In the genomic region with DNA sequence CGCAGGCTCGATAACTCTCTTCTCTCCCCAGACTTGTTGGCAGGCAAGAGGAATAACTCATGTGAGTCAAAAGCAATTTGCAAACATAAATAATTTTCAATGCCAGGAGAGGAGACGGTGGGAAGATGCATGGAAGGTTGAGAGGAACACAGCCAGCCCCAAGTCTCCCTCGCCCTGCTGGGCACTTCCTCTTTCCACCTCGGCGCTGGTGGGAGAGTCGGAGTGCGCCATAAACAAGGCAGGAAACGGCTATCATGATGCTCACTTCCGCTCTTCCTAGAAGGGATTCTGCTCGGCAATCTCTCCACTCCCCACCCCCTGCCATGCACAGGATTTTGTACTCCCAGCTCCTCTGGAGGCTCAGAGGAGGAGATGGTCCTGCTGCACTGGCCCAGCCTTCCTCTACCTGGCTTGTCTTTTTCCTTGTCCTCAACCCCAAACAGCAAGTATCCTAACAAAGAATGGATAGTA, we compare ENCODE assay signal across 16 cellular contexts. TPM values are rescaled to one million over a fixed set of nuclear protein-coding genes. Genes with fewer than 3 reads are reported as not detected.
A peak's percentile ranks its signal among the peaks of the same experiment; 100 is the strongest.
DNase-seq lines count a peak whose midpoint lies in the region; ATAC-seq and TF ChIP-seq lines count a peak whose summit lies in the region.
"Had no signal": no experiment of that assay in that cellular context is flagged by ENCODE, and none has a peak within 500 bp of the region (broad histone marks: within the 10 kb centered on the region; RNA-seq: fewer than 3 reads in every experiment).

No MANE protein-coding gene starts in this region.

- no peak overlapping the region for H2BK20ac ChIP-seq in IMR-90 (ENCODE audit: low read depth, low read length)

- peak overlapping the region; percentile 89 for H3K14ac ChIP-seq in IMR-90 (replicated peaks; ENCODE audit: low read depth, low read length)

- peak overlapping the region; percentile 17 to 83; a peak in 3 of 4 replicates for H4K8ac ChIP-seq in IMR-90 (ENCODE audit: low read depth in 2 of 2, low read length in 2 of 2)

- H2BK15ac ChIP-seq in IMR-90 (ENCODE audit: low read depth, low read length), result no peak overlapping the region; the same call in 2 of the 3 replicates

- no peak overlapping the region for H4K91ac ChIP-seq in IMR-90 (ENCODE audit: insufficient read depth, low read depth, low read length)

- CTCF ChIA-PET in IMR-90 (lab: Yijun Ruan, JAX), result interaction anchor here (1.0 kb wide), 1 partner anchor 9 kb away, joined by 3 read pairs; no protein-coding TSS in a partner anchor

- H3K79me1 ChIP-seq in IMR-90 (ENCODE audit: low read depth in 1 of 2, low read length in 2 of 2), result peaks cover 0 to 5% of the 10 kb centered on the region in 2 experiments; a peak in 1 of 4 replicates

- H4K20me1 ChIP-seq in BLaER1 (peaks cover 28% of the 10 kb centered on the region), IMR-90 (ENCODE audit: insufficient read depth, low read length) (peaks cover 2% of the 10 kb centered on the region; the same call in 1 of the 2 replicates)

- TF ChIP-seq POLR2A in IMR-90 (IDR thresholded peaks at IDR 0.05; ENCODE audit: low read depth, low read length), result no peak

- no peak overlapping the region for H2AK9ac ChIP-seq in IMR-90 (replicated peaks; ENCODE audit: low read depth, low read length, poor library complexity)

- H3K4me2 ChIP-seq in BLaER1, result peak overlapping the region; percentile 46
- peak overlapping the region; percentile 4 for H3K4me2 ChIP-seq in IMR-90 (ENCODE audit: low read depth, low read length)

- DNase-seq in IMR-90, result peak; percentile 40
- peak; percentile 82 for DNase-seq in UCSD-AML1 (lab: John Stamatoyannopoulos, UW; ENCODE audit: unreplicated experiment)
- DNase-seq in lower lobe of right lung, result peak; percentile 64
- no peak for DNase-seq in NK-92 treated with Interleukin-12 subunit alpha and Interleukin-12 subunit beta, amount 100 ng/mL, for 24 hours (lab: John Stamatoyannopoulos, UW)
- no peak for DNase-seq in DMS153 treated with DMSO at 0.1 percent for 48 hours (lab: John Stamatoyannopoulos, UW; ENCODE audit: unreplicated experiment)
- DNase-seq: activated effector memory CD4-positive, alpha-beta T cell treated with Interleukin-2 at 50 U/mL for 16 hours; endodermal cell; H7; immature natural killer cell; NCI-H2227 treated with DMSO at 0.1 percent for 48 hours; T-cell had no signal

- H3K9me3 ChIP-seq in BLaER1 (no peaks in the 10 kb centered on the region), IMR-90 (ENCODE audit: control insufficient read depth, insufficient read depth, low read length) (no peaks in the 10 kb centered on the region), lower lobe of right lung (no peaks in the 10 kb centered on the region)
- H3K9me3 ChIP-seq: gastroesophageal sphincter had no signal

- WGBS in IMR-90 (ENCODE audit: extremely low coverage in 2 of 2, insufficient read length in 1 of 2), 2 experiments, result no CpG with 5 or more reads among the region's 11 CpGs

- H3K4ac ChIP-seq in IMR-90 (ENCODE audit: low read depth, low read length), result peak overlapping the region; percentile 67

- H3K9me1 ChIP-seq in IMR-90 (ENCODE audit: insufficient read depth, low read length), result peaks cover 16% of the 10 kb centered on the region

- TF ChIP-seq CTCF in IMR-90 (conservative IDR thresholded peaks at IDR 0.05; ENCODE audit: low read depth, low read length) (no peak), lower lobe of right lung (IDR thresholded peaks at IDR 0.05) (no peak)

- 0 out of 2 replicates have a peak overlapping the region, but pooled peaks have one; percentile 44 for H2BK120ac ChIP-seq in IMR-90 (ENCODE audit: low read depth, low read length)

- H3K4me1 ChIP-seq in BLaER1 (peaks cover 48% of the 10 kb centered on the region), IMR-90 (ENCODE audit: control insufficient read depth, insufficient read depth, low read length) (peaks cover 5% of the 10 kb centered on the region; the same call in 1 of the 2 replicates), lower lobe of right lung (peaks cover 37% of the 10 kb centered on the region)

- TF ChIP-seq RAD21 in IMR-90 (IDR thresholded peaks at IDR 0.05; ENCODE audit: low read length), result no peak

- H3K56ac ChIP-seq in IMR-90 (ENCODE audit: extremely low read depth, insufficient read depth, low read length), result no peak overlapping the region

- BruUV-seq in IMR-90 (replicated peaks; lab: Mats Ljungman, UMichigan), result no TSS peak

- H3K27me3 ChIP-seq in BLaER1, result 0 out of 2 replicates have a peak, but pooled peaks cover 4% of the 10 kb centered on the region
- peaks cover 4% of the 10 kb centered on the region; the same call in 1 of the 2 replicates for H3K27me3 ChIP-seq in IMR-90 (ENCODE audit: control insufficient read depth, insufficient read depth, low read length)
- no peaks in the 10 kb centered on the region for H3K27me3 ChIP-seq in lower lobe of right lung (ENCODE audit: low read depth)

- H2BK5ac ChIP-seq in IMR-90 (ENCODE audit: low read depth, low read length, poor library complexity, severe bottlenecking), result no peak overlapping the region

- ATAC-seq in IMR-90 (ENCODE audit: low read depth) (peak; percentile 70), lower lobe of right lung (peak; percentile 42 to 47), HG03139 (IDR thresholded peaks at IDR 0.05; ENCODE audit: unreplicated experiment) (no peak), HG03095 (IDR thresholded peaks at IDR 0.05; ENCODE audit: unreplicated experiment) (no peak)
- ATAC-seq: gastroesophageal sphincter, T-cell had no signal

- peak overlapping the region; percentile 31 for H4K5ac ChIP-seq in IMR-90 (ENCODE audit: low read depth, low read length)

- in situ Hi-C loops in IMR-90 (cut with MboI; ENCODE audit: low sequenced_read_pairs), result no loop called here

- H3K27ac ChIP-seq in BLaER1 (no peak overlapping the region), IMR-90 (ENCODE audit: insufficient read depth, low read length) (no peak overlapping the region), lower lobe of right lung (no peak overlapping the region)
- H3K27ac ChIP-seq: gastroesophageal sphincter, HL-60 had no signal

- dilution Hi-C loops in IMR-90 (cut with HindIII; ENCODE audit: low sequenced_read_pairs, unreplicated experiment), result no loop called here

- no peaks in the 10 kb centered on the region for H3K36me3 ChIP-seq in BLaER1
- no peaks in the 10 kb centered on the region for H3K36me3 ChIP-seq in IMR-90 (ENCODE audit: control insufficient read depth, insufficient read depth, low read length)
- no peaks in the 10 kb centered on the region for H3K36me3 ChIP-seq in lower lobe of right lung
- H3K36me3 ChIP-seq: gastroesophageal sphincter had no signal

- peak overlapping the region; percentile 81 for H2AFZ ChIP-seq in IMR-90 (replicated peaks; ENCODE audit: low read length, poor library complexity)

- POLR2A ChIA-PET in IMR-90 (lab: Charles Lee; ENCODE audit: unreplicated experiment), result no interaction called here

- H3K23ac ChIP-seq in IMR-90 (ENCODE audit: low read depth, low read length), result peak overlapping the region; percentile 71; the same call in 1 of the 2 replicates

- H3K4me3 ChIP-seq in BLaER1 (no peak overlapping the region), IMR-90 (ENCODE audit: insufficient read depth, low read depth, low read length) (no peak overlapping the region), lower lobe of right lung (no peak overlapping the region)
- H3K4me3 ChIP-seq: gastroesophageal sphincter had no signal

- H3K18ac ChIP-seq in IMR-90 (ENCODE audit: low read depth, low read length), result no peak overlapping the region

- H2AK5ac ChIP-seq in IMR-90 (ENCODE audit: low read depth, low read length), result no peak overlapping the region

- intact Hi-C loops in IMR-90 (cut with micrococcal nuclease), result no loop called here
- intact Hi-C loops in lower lobe of right lung (cut with DNase I), result no loop called here

- H3K9ac ChIP-seq in BLaER1 (no peak overlapping the region), IMR-90 (ENCODE audit: low read depth, low read length) (no peak overlapping the region)

TF ChIP-seq in IMR-90, 13 proteins besides CTCF, POLR2A, EP300 and RAD21 (continues in another document):
- TF ChIP-seq MXI1 (IDR thresholded peaks at IDR 0.05; ENCODE audit: borderline replicate concordance, low read depth, low read length) (no peak), CEBPB (IDR thresholded peaks at IDR 0.05; ENCODE audit: low read depth, low read length) (no peak), MAZ (IDR thresholded peaks at IDR 0.05; ENCODE audit: borderline replicate concordance, low read depth, low read length) (no peak), FOS (IDR thresholded peaks at IDR 0.05; ENCODE audit: low read depth, low read length) (no peak), SMC3 (IDR thresholded peaks at IDR 0.05; ENCODE audit: low read depth, low read length) (no peak), BHLHE40 (IDR thresholded peaks at IDR 0.05; ENCODE audit: low read depth, low read length) (no peak), NFE2L2 (IDR thresholded peaks at IDR 0.05; ENCODE audit: low read depth, low read length) (no peak), RFX5 (IDR thresholded peaks at IDR 0.05; ENCODE audit: low read depth, low read length) (no peak), RCOR1 (IDR thresholded peaks at IDR 0.05; ENCODE audit: insufficient replicate concordance, low read length) (no peak), CHD1 (IDR thresholded peaks at IDR 0.05; ENCODE audit: low read depth, low read length) (no peak)
- TF ChIP-seq, protein P1, sequence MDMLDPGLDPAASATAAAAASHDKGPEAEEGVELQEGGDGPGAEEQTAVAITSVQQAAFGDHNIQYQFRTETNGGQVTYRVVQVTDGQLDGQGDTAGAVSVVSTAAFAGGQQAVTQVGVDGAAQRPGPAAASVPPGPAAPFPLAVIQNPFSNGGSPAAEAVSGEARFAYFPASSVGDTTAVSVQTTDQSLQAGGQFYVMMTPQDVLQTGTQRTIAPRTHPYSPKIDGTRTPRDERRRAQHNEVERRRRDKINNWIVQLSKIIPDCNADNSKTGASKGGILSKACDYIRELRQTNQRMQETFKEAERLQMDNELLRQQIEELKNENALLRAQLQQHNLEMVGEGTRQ (IDR thresholded peaks at IDR 0.05; ENCODE audit: low read depth, low read length), result no peak

RNA-seq across cellular contexts. Expression of a gene that starts 13.0 kb away (rescaled TPM):
- total RNA-seq in IMR-90 (2012; rRNA removed) (3.2 and 5.3 TPM in 2 replicates), lower lobe of right lung (20.6 TPM)
- 9.4 and 12.9 TPM in 2 replicates for polyA plus RNA-seq in IMR-90 (2012; rRNA removed)
- 13.2 and 18.5 TPM in 2 replicates for polyA plus RNA-seq in IMR-90 (2012; cell fraction: cytosol; rRNA removed)
- polyA plus RNA-seq in IMR-90 (2012; cell fraction: nucleus; rRNA removed; ENCODE audit: low replicate concordance), result 21.8 and 29.2 TPM in 2 replicates

RNA-seq across cellular contexts. Expression of a gene that starts 29.4 kb away (rescaled TPM):
- 5.3 and 5.4 TPM in 2 replicates for total RNA-seq in IMR-90 (2012; rRNA removed)
- 2.4 and 3.2 TPM in 2 replicates for polyA plus RNA-seq in IMR-90 (2012; rRNA removed)
- 0.49 and 1.0 TPM in 2 replicates for polyA plus RNA-seq in IMR-90 (2012; cell fraction: cytosol; rRNA removed)
- polyA plus RNA-seq in IMR-90 (2012; cell fraction: nucleus; rRNA removed; ENCODE audit: low replicate concordance), result 1.4 and 2.6 TPM in 2 replicates
- total RNA-seq in lower lobe of right lung, result 5.8 TPM

RNA-seq across cellular contexts. Expression of a gene that starts 48.3 kb away (rescaled TPM):
- 2.0 and 2.2 TPM in 2 replicates for total RNA-seq in IMR-90 (2012; rRNA removed)
- polyA plus RNA-seq in IMR-90 (2012; rRNA removed), result 3.2 and 4.0 TPM in 2 replicates
- 2.9 and 4.0 TPM in 2 replicates for polyA plus RNA-seq in IMR-90 (2012; cell fraction: cytosol; rRNA removed)
- 4.3 and 7.7 TPM in 2 replicates for polyA plus RNA-seq in IMR-90 (2012; cell fraction: nucleus; rRNA removed; ENCODE audit: low replicate concordance)
- total RNA-seq in lower lobe of right lung, result 3.9 TPM

Comparison
In these comparisons a context has a peak if more than half of its experiments do, and no peak if none do; other contexts are left out.
1. ATAC-seq: peak in IMR-90 (single experiment) and lower lobe of right lung (2 of 2); none in HG03139 (single experiment) and HG03095 (single experiment).
2. DNase-seq: peak in IMR-90 (single experiment), UCSD-AML1 (single experiment) and lower lobe of right lung (single experiment); none in NK-92 treated with Interleukin-12 subunit alpha and Interleukin-12 subunit beta, amount 100 ng/mL, for 24 hours (single experiment) and DMS153 treated with DMSO at 0.1 percent for 48 hours (single experiment).